ENCODE assay signal across 29 cellular contexts in genomic region chr7:129836983-129837382, GRCh38.
DNase-seq lines count a peak whose midpoint lies in the region; ATAC-seq and TF ChIP-seq lines count a peak whose summit lies in the region.
"Had no signal": no experiment of that assay in that cellular context is flagged by ENCODE, and none has a peak within 500 bp of the region (broad histone marks: within the 10 kb centered on the region; RNA-seq: fewer than 3 reads in every experiment).

No MANE protein-coding gene starts in this region.

- peaks cover 16% of the 10 kb centered on the region for H3K4me1 Mint-ChIP-seq in activated CD8-positive, alpha-beta T cell treated with anti-CD3 and anti-CD28 coated beads for 36 hours (ENCODE audit: low read depth)
- H3K4me1 Mint-ChIP-seq in activated CD8-positive, alpha-beta T cell treated with anti-CD3 and anti-CD28 coated beads, Interleukin-2, amount 10 ng/mL, durations not matched to agents 7 days and 5 days (ENCODE audit: low read depth) = peaks cover 16% of the 10 kb centered on the region
- H3K4me1 Mint-ChIP-seq in HFFc6 (ENCODE audit: low read depth) = peaks cover 47% of the 10 kb centered on the region
- peaks cover 5% of the 10 kb centered on the region for H3K4me1 Mint-ChIP-seq in central memory CD8-positive, alpha-beta T cell
- H3K4me1 Mint-ChIP-seq in naive thymus-derived CD4-positive, alpha-beta T cell = peaks cover 5 to 18% (median 12%) of the 10 kb centered on the region in 7 donors

- no peaks in the 10 kb centered on the region for H3K9me3 ChIP-seq in naive thymus-derived CD4-positive, alpha-beta T cell (ENCODE audit: control insufficient read depth in 2 of 3, low read length in 3 of 3)
- H3K9me3 ChIP-seq in mucosa of descending colon = no peaks in the 10 kb centered on the region
- H3K9me3 ChIP-seq: BE2C, Caco-2, ovary, right lobe of liver, upper lobe of left lung had no signal

- no peaks in the 10 kb centered on the region for H3K27me3 ChIP-seq in naive thymus-derived CD4-positive, alpha-beta T cell (ENCODE audit: control insufficient read depth in 2 of 2, insufficient read depth in 2 of 2, low read length in 2 of 2)
- H3K27me3 ChIP-seq: BE2C, foreskin keratinocyte, ovary, right lobe of liver, upper lobe of left lung had no signal

- ATAC-seq in activated CD8-positive, alpha-beta T cell treated with anti-CD3 and anti-CD28 coated beads for 36 hours = no peak
- no peak for ATAC-seq in activated CD8-positive, alpha-beta T cell treated with anti-CD3 and anti-CD28 coated beads, Interleukin-2, amount 10 ng/mL, durations not matched to agents 7 days and 5 days
- no peak for ATAC-seq in central memory CD8-positive, alpha-beta T cell (replicated peaks; ENCODE audit: extremely low read depth, poor library complexity, severe bottlenecking)
- ATAC-seq in naive thymus-derived CD4-positive, alpha-beta T cell = no peak
- no peak for ATAC-seq in mucosa of descending colon
- ATAC-seq: foreskin keratinocyte, GM12878, HCT116, right lobe of liver had no signal

- CTCF ChIA-PET in activated CD8-positive, alpha-beta T cell treated with anti-CD3 and anti-CD28 coated beads for 36 hours (lab: Charles Lee) = interaction anchor here (2.2 to 3.3 kb wide), 2 partner anchors 12 to 174 kb away, joined by 8 to 21 read pairs; no protein-coding TSS in a partner anchor
- CTCF ChIA-PET in activated CD8-positive, alpha-beta T cell treated with anti-CD3 and anti-CD28 coated beads, Interleukin-2, amount 10 ng/mL, durations not matched to agents 7 days and 5 days (lab: Charles Lee) = interaction anchor here (1.5 to 2.3 kb wide), 3 partner anchors 12 to 174 kb away, joined by 3 to 9 read pairs (median 3); no protein-coding TSS in a partner anchor
- CTCF ChIA-PET in naive thymus-derived CD4-positive, alpha-beta T cell (lab: Charles Lee) = no interaction called here

- no peaks in the 10 kb centered on the region for H3K36me3 Mint-ChIP-seq in activated CD8-positive, alpha-beta T cell treated with anti-CD3 and anti-CD28 coated beads for 36 hours (ENCODE audit: low read depth)
- peaks cover 7% of the 10 kb centered on the region for H3K36me3 Mint-ChIP-seq in activated CD8-positive, alpha-beta T cell treated with anti-CD3 and anti-CD28 coated beads, Interleukin-2, amount 10 ng/mL, durations not matched to agents 7 days and 5 days (ENCODE audit: low read depth)
- H3K36me3 Mint-ChIP-seq in HFFc6 (ENCODE audit: low read depth) = peaks cover 42% of the 10 kb centered on the region
- peaks cover 17% of the 10 kb centered on the region for H3K36me3 Mint-ChIP-seq in central memory CD8-positive, alpha-beta T cell (ENCODE audit: insufficient read depth)
- H3K36me3 Mint-ChIP-seq in naive thymus-derived CD4-positive, alpha-beta T cell = peaks cover 4 to 30% (median 14%) of the 10 kb centered on the region in 5 donors

- no peak overlapping the region for H3K4me3 Mint-ChIP-seq in activated CD8-positive, alpha-beta T cell treated with anti-CD3 and anti-CD28 coated beads for 36 hours
- no peak overlapping the region for H3K4me3 Mint-ChIP-seq in activated CD8-positive, alpha-beta T cell treated with anti-CD3 and anti-CD28 coated beads, Interleukin-2, amount 10 ng/mL, durations not matched to agents 7 days and 5 days
- no peak overlapping the region for H3K4me3 Mint-ChIP-seq in HFFc6
- H3K4me3 Mint-ChIP-seq in central memory CD8-positive, alpha-beta T cell = no peak overlapping the region
- H3K4me3 Mint-ChIP-seq in naive thymus-derived CD4-positive, alpha-beta T cell = no peak overlapping the region
- H3K4me3 Mint-ChIP-seq: activated CD4-positive, alpha-beta T cell treated with anti-CD3 and anti-CD28 coated beads, Interleukin-2, amount 10 ng/mL, durations not matched to agents 7 days and 5 days had no signal

- H3K36me3 ChIP-seq in naive thymus-derived CD4-positive, alpha-beta T cell (ENCODE audit: control insufficient read depth in 2 of 3, insufficient read depth in 3 of 3, low read length in 3 of 3) = peaks cover 0 to 34% (median 0%) of the 10 kb centered on the region in 3 experiments
- no peaks in the 10 kb centered on the region for H3K36me3 ChIP-seq in mucosa of descending colon (ENCODE audit: low read depth)
- H3K36me3 ChIP-seq: BE2C, ovary had no signal

- no peak overlapping the region for H3K27ac ChIP-seq in naive thymus-derived CD4-positive, alpha-beta T cell (ENCODE audit: low read depth, low read length)
- H3K27ac ChIP-seq: epithelial cell of prostate, foreskin keratinocyte, ovary, right lobe of liver had no signal

- no peaks in the 10 kb centered on the region for H3K27me3 Mint-ChIP-seq in activated CD8-positive, alpha-beta T cell treated with anti-CD3 and anti-CD28 coated beads for 36 hours
- no peaks in the 10 kb centered on the region for H3K27me3 Mint-ChIP-seq in activated CD8-positive, alpha-beta T cell treated with anti-CD3 and anti-CD28 coated beads, Interleukin-2, amount 10 ng/mL, durations not matched to agents 7 days and 5 days (ENCODE audit: low read depth)
- no peaks in the 10 kb centered on the region; the same call in 1 of the 2 replicates for H3K27me3 Mint-ChIP-seq in HFFc6 (ENCODE audit: insufficient read depth)
- H3K27me3 Mint-ChIP-seq in central memory CD8-positive, alpha-beta T cell = no peaks in the 10 kb centered on the region
- no peaks in the 10 kb centered on the region for H3K27me3 Mint-ChIP-seq in naive thymus-derived CD4-positive, alpha-beta T cell
- H3K27me3 Mint-ChIP-seq: activated CD4-positive, alpha-beta T cell treated with anti-CD3 and anti-CD28 coated beads, Interleukin-2, amount 10 ng/mL, durations not matched to agents 7 days and 5 days had no signal

- TF ChIP-seq CTCF in activated CD8-positive, alpha-beta T cell treated with anti-CD3 and anti-CD28 coated beads for 36 hours (IDR thresholded peaks at IDR 0.05) = no peak
- TF ChIP-seq CTCF in HFFc6 (IDR thresholded peaks at IDR 0.05) (no peak), mucosa of descending colon (IDR thresholded peaks at IDR 0.05) (no peak)

- peak overlapping the region; percentile 47 for H3K27ac Mint-ChIP-seq in activated CD8-positive, alpha-beta T cell treated with anti-CD3 and anti-CD28 coated beads for 36 hours
- no peak overlapping the region for H3K27ac Mint-ChIP-seq in activated CD8-positive, alpha-beta T cell treated with anti-CD3 and anti-CD28 coated beads, Interleukin-2, amount 10 ng/mL, durations not matched to agents 7 days and 5 days
- peak overlapping the region; percentile 11; the same call in 1 of the 2 replicates for H3K27ac Mint-ChIP-seq in HFFc6
- H3K27ac Mint-ChIP-seq in central memory CD8-positive, alpha-beta T cell (ENCODE audit: low read depth) = peak overlapping the region; percentile 69
- H3K27ac Mint-ChIP-seq in naive thymus-derived CD4-positive, alpha-beta T cell = peak overlapping the region in 5 of 9 donors; percentile 58 to 77 (median 65)
- H3K27ac Mint-ChIP-seq: activated CD4-positive, alpha-beta T cell treated with anti-CD3 and anti-CD28 coated beads, Interleukin-2, amount 10 ng/mL, durations not matched to agents 7 days and 5 days had no signal

- H3K4me3 ChIP-seq in naive thymus-derived CD4-positive, alpha-beta T cell (ENCODE audit: low read length) = no peak overlapping the region
- H3K4me3 ChIP-seq in mucosa of descending colon = no peak overlapping the region
- H3K4me3 ChIP-seq: GM12878, lung, ovary, right lobe of liver, upper lobe of left lung had no signal

- peaks cover 5 to 6% of the 10 kb centered on the region in 2 donors for H3K4me1 ChIP-seq in naive thymus-derived CD4-positive, alpha-beta T cell (ENCODE audit: control insufficient read depth in 2 of 2, insufficient read depth in 2 of 2, low read length in 2 of 2)
- H3K4me1 ChIP-seq in mucosa of descending colon (ENCODE audit: low read depth) = no peaks in the 10 kb centered on the region
- H3K4me1 ChIP-seq: BE2C, right lobe of liver had no signal

- POLR2A ChIA-PET in activated CD8-positive, alpha-beta T cell treated with anti-CD3 and anti-CD28 coated beads for 36 hours (lab: Charles Lee) = no interaction called here
- POLR2A ChIA-PET in activated CD8-positive, alpha-beta T cell treated with anti-CD3 and anti-CD28 coated beads, Interleukin-2, amount 10 ng/mL, durations not matched to agents 7 days and 5 days (lab: Charles Lee) = no interaction called here
- POLR2A ChIA-PET in naive thymus-derived CD4-positive, alpha-beta T cell (lab: Charles Lee) = no interaction called here

- intact Hi-C loops in activated CD8-positive, alpha-beta T cell treated with anti-CD3 and anti-CD28 coated beads for 36 hours (cut with micrococcal nuclease) = no loop called here
- intact Hi-C loops in naive thymus-derived CD4-positive, alpha-beta T cell (cut with micrococcal nuclease) = no loop called here
- intact Hi-C loops in mucosa of descending colon (cut with DNase I, micrococcal nuclease) = no loop called here

- H3K9me3 Mint-ChIP-seq in activated CD8-positive, alpha-beta T cell treated with anti-CD3 and anti-CD28 coated beads for 36 hours = no peaks in the 10 kb centered on the region
- no peaks in the 10 kb centered on the region for H3K9me3 Mint-ChIP-seq in activated CD8-positive, alpha-beta T cell treated with anti-CD3 and anti-CD28 coated beads, Interleukin-2, amount 10 ng/mL, durations not matched to agents 7 days and 5 days (ENCODE audit: insufficient read depth)
- no peaks in the 10 kb centered on the region for H3K9me3 Mint-ChIP-seq in HFFc6
- H3K9me3 Mint-ChIP-seq in central memory CD8-positive, alpha-beta T cell = no peaks in the 10 kb centered on the region
- peaks cover 0 to 3% (median 0%) of the 10 kb centered on the region in 11 donors for H3K9me3 Mint-ChIP-seq in naive thymus-derived CD4-positive, alpha-beta T cell
- H3K9me3 Mint-ChIP-seq: activated CD4-positive, alpha-beta T cell treated with anti-CD3 and anti-CD28 coated beads, Interleukin-2, amount 10 ng/mL, durations not matched to agents 7 days and 5 days had no signal

- no peak for DNase-seq in activated CD8-positive, alpha-beta T cell treated with anti-CD3 and anti-CD28 coated beads for 36 hours
- no peak for DNase-seq in activated CD8-positive, alpha-beta T cell treated with anti-CD3 and anti-CD28 coated beads, Interleukin-2, amount 10 ng/mL, durations not matched to agents 7 days and 5 days
- no peak for DNase-seq in HFFc6
- DNase-seq in central memory CD8-positive, alpha-beta T cell (ENCODE audit: low spot score in 2 of 2) = no peak
- DNase-seq in naive thymus-derived CD4-positive, alpha-beta T cell = no peak
- no peak for DNase-seq in mucosa of descending colon
- no peak for DNase-seq in SIG-M5 treated with dmso at 0.1 percent for 504 hours (lab: John Stamatoyannopoulos, UW; ENCODE audit: unreplicated experiment)
- DNase-seq in HuH-7 (ENCODE audit: low spot score) = no peak
- DNase-seq: activated CD4-positive, alpha-beta T cell treated with anti-CD3 and anti-CD28 coated beads, Interleukin-2, amount 10 ng/mL, durations not matched to agents 7 days and 5 days; activated CD8-positive, alpha-beta memory T cell treated with anti-CD3 and anti-CD28 coated beads, Interleukin-2, amount 50 U/mL, for 48 hours; activated gamma-delta T cell; anterior cingulate cortex; BE2C; Caco-2; foreskin keratinocyte; hippocampal formation; islet precursor cell; Karpas-422; NCI-H1930; NCI-H345; ovary; right lobe of liver; SIG-M5; T-helper 2 cell; upper lobe of left lung had no signal
